Comparison of ENCODE assay signal across 1 cellular context in the genomic region with DNA sequence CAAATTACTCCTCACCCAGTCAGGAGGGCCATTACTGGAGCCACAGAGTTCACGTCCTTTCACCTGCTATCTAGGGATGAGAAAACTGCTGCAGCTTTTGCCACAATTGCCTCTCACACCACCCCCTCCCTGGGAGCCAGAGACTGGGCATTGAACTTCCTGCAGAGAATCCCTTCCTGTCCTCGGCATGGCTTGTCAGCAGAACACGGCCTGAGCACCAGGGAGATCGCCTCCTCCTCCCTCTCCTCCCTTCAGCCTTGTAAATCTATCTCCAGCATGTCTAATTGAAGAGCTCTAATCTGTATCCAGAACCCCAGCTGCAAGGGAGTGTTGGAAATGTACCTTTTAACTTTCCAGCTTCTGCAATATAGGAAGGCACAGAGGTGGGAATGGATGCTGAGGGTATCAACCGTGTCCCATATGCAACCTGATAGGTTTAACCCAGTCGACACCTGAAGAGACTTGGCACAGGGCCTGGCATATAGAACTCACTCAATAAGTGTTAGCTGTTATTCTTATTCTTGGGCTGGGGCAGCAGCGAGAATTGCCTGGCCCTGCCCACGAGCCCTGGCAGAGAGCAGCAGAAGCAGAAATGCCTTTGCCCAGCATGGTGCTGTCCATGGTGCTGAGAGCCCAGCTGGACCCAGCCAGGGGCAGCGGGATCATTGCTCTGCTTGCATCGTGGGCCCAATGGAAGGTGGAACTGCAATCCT.
TF ChIP-seq lines count a peak whose summit lies in the region.

No MANE protein-coding gene starts in this region.

TF ChIP-seq in HepG2, 621 proteins besides CTCF, POLR2A, EP300 and RAD21 (continued from another document and continues in another):
- TF ChIP-seq KAT8 (CRISPR knock-in tag; IDR thresholded peaks at IDR 0.05) (peak; percentile 57), NKX3-1 (CRISPR knock-in tag; IDR thresholded peaks at IDR 0.05) (peak; percentile 97), ARNT (IDR thresholded peaks at IDR 0.05) (no peak), ZNF230 (CRISPR knock-in tag; IDR thresholded peaks at IDR 0.05) (peak; percentile 65; the same call in 1 of the 2 replicates), MEIS2 (CRISPR knock-in tag; IDR thresholded peaks at IDR 0.05) (peak; percentile 94), CEBPB (IDR thresholded peaks at IDR 0.05; ENCODE audit: borderline replicate concordance, low read depth, low read length) (no peak), NFYC (CRISPR knock-in tag; IDR thresholded peaks at IDR 0.05) (no peak), ZNF652 (CRISPR knock-in tag; IDR thresholded peaks at IDR 0.05; ENCODE audit: borderline replicate concordance, low read depth) (no peak), HMG20B (CRISPR knock-in tag; conservative IDR thresholded peaks at IDR 0.05) (0 out of 2 replicates have a peak, but pooled peaks have one; percentile 63), MIXL1 (CRISPR knock-in tag; IDR thresholded peaks at IDR 0.05) (peak; percentile 74), MEF2D (CRISPR knock-in tag; IDR thresholded peaks at IDR 0.05) (peak; percentile 48; the same call in 1 of the 2 replicates), ZNF678 (CRISPR knock-in tag; IDR thresholded peaks at IDR 0.05) (0 out of 2 replicates have a peak, but pooled peaks have one; percentile 54), ZNF460 (CRISPR knock-in tag; IDR thresholded peaks at IDR 0.05; ENCODE audit: borderline replicate concordance) (no peak), GABPA (IDR thresholded peaks at IDR 0.05; ENCODE audit: low read depth, low read length) (no peak), GABPA (CRISPR knock-in tag; IDR thresholded peaks at IDR 0.05; ENCODE audit: low read depth) (no peak), TCF12 (IDR thresholded peaks at IDR 0.05) (no peak), TCF12 (CRISPR knock-in tag; IDR thresholded peaks at IDR 0.05) (peak; percentile 31; the same call in 1 of the 2 replicates), ZSCAN30 (CRISPR knock-in tag; IDR thresholded peaks at IDR 0.05) (0 out of 2 replicates have a peak, but pooled peaks have one; percentile 46), SRSF1 (optimal IDR thresholded peaks at IDR 0.05; ENCODE audit: low read depth, low read length) (no peak), MAZ (IDR thresholded peaks at IDR 0.05; ENCODE audit: borderline replicate concordance, low read depth, low read length) (no peak), MAZ (CRISPR knock-in tag; IDR thresholded peaks at IDR 0.05; ENCODE audit: low read depth) (0 out of 2 replicates have a peak, but pooled peaks have one; percentile 52), SNAPC2 (CRISPR knock-in tag; IDR thresholded peaks at IDR 0.05) (no peak), SIN3A (IDR thresholded peaks at IDR 0.05; ENCODE audit: borderline replicate concordance, low read depth, low read length) (peak; percentile 35; the same call in 1 of the 2 replicates), ZBTB7B (CRISPR knock-in tag; IDR thresholded peaks at IDR 0.05) (0 out of 2 replicates have a peak, but pooled peaks have one; percentile 46), NCOA5 (CRISPR knock-in tag; IDR thresholded peaks at IDR 0.05) (no peak), ZBTB20 (CRISPR knock-in tag; IDR thresholded peaks at IDR 0.05; ENCODE audit: borderline replicate concordance, low read depth) (peak; percentile 62; the same call in 1 of the 2 replicates), KLF15 (CRISPR knock-in tag; IDR thresholded peaks at IDR 0.05; ENCODE audit: borderline replicate concordance) (peak; percentile 94), JDP2 (CRISPR knock-in tag; IDR thresholded peaks at IDR 0.05; ENCODE audit: borderline replicate concordance) (no peak; the same call in 1 of the 2 replicates), ZNF446 (CRISPR knock-in tag; IDR thresholded peaks at IDR 0.05) (peak; percentile 77; the same call in 1 of the 2 replicates), ZNF564 (CRISPR knock-in tag; IDR thresholded peaks at IDR 0.05) (peak; percentile 66; the same call in 1 of the 2 replicates), ZNF326 (CRISPR knock-in tag; IDR thresholded peaks at IDR 0.05; ENCODE audit: borderline replicate concordance) (no peak), TOPORS (CRISPR knock-in tag; IDR thresholded peaks at IDR 0.05) (peak; percentile 63; the same call in 1 of the 2 replicates), ZNF296 (CRISPR knock-in tag; conservative IDR thresholded peaks at IDR 0.05) (peak; percentile 64; the same call in 1 of the 2 replicates), ZNF589 (CRISPR knock-in tag; conservative IDR thresholded peaks at IDR 0.05) (peak; percentile 65; the same call in 1 of the 2 replicates), ZNF24 (IDR thresholded peaks at IDR 0.05) (no peak), NCOA2 (CRISPR knock-in tag; IDR thresholded peaks at IDR 0.05) (peak; percentile 62; the same call in 1 of the 2 replicates), WIZ (CRISPR knock-in tag; IDR thresholded peaks at IDR 0.05) (peak; percentile 98)
- TF ChIP-seq, protein P1, sequence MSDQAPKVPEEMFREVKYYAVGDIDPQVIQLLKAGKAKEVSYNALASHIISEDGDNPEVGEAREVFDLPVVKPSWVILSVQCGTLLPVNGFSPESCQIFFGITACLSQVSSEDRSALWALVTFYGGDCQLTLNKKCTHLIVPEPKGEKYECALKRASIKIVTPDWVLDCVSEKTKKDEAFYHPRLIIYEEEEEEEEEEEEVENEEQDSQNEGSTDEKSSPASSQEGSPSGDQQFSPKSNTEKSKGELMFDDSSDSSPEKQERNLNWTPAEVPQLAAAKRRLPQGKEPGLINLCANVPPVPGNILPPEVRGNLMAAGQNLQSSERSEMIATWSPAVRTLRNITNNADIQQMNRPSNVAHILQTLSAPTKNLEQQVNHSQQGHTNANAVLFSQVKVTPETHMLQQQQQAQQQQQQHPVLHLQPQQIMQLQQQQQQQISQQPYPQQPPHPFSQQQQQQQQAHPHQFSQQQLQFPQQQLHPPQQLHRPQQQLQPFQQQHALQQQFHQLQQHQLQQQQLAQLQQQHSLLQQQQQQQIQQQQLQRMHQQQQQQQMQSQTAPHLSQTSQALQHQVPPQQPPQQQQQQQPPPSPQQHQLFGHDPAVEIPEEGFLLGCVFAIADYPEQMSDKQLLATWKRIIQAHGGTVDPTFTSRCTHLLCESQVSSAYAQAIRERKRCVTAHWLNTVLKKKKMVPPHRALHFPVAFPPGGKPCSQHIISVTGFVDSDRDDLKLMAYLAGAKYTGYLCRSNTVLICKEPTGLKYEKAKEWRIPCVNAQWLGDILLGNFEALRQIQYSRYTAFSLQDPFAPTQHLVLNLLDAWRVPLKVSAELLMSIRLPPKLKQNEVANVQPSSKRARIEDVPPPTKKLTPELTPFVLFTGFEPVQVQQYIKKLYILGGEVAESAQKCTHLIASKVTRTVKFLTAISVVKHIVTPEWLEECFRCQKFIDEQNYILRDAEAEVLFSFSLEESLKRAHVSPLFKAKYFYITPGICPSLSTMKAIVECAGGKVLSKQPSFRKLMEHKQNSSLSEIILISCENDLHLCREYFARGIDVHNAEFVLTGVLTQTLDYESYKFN (CRISPR knock-in tag; conservative IDR thresholded peaks at IDR 0.05), result no peak
- TF ChIP-seq, protein P2, sequence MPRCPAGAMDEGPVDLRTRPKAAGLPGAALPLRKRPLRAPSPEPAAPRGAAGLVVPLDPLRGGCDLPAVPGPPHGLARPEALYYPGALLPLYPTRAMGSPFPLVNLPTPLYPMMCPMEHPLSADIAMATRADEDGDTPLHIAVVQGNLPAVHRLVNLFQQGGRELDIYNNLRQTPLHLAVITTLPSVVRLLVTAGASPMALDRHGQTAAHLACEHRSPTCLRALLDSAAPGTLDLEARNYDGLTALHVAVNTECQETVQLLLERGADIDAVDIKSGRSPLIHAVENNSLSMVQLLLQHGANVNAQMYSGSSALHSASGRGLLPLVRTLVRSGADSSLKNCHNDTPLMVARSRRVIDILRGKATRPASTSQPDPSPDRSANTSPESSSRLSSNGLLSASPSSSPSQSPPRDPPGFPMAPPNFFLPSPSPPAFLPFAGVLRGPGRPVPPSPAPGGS (CRISPR knock-in tag; IDR thresholded peaks at IDR 0.05), result no peak; the same call in 1 of the 2 replicates
- TF ChIP-seq, protein P3, sequence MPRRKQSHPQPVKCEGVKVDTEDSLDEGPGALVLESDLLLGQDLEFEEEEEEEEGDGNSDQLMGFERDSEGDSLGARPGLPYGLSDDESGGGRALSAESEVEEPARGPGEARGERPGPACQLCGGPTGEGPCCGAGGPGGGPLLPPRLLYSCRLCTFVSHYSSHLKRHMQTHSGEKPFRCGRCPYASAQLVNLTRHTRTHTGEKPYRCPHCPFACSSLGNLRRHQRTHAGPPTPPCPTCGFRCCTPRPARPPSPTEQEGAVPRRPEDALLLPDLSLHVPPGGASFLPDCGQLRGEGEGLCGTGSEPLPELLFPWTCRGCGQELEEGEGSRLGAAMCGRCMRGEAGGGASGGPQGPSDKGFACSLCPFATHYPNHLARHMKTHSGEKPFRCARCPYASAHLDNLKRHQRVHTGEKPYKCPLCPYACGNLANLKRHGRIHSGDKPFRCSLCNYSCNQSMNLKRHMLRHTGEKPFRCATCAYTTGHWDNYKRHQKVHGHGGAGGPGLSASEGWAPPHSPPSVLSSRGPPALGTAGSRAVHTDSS (CRISPR knock-in tag; conservative IDR thresholded peaks at IDR 0.05), result no peak
- TF ChIP-seq, protein P4, sequence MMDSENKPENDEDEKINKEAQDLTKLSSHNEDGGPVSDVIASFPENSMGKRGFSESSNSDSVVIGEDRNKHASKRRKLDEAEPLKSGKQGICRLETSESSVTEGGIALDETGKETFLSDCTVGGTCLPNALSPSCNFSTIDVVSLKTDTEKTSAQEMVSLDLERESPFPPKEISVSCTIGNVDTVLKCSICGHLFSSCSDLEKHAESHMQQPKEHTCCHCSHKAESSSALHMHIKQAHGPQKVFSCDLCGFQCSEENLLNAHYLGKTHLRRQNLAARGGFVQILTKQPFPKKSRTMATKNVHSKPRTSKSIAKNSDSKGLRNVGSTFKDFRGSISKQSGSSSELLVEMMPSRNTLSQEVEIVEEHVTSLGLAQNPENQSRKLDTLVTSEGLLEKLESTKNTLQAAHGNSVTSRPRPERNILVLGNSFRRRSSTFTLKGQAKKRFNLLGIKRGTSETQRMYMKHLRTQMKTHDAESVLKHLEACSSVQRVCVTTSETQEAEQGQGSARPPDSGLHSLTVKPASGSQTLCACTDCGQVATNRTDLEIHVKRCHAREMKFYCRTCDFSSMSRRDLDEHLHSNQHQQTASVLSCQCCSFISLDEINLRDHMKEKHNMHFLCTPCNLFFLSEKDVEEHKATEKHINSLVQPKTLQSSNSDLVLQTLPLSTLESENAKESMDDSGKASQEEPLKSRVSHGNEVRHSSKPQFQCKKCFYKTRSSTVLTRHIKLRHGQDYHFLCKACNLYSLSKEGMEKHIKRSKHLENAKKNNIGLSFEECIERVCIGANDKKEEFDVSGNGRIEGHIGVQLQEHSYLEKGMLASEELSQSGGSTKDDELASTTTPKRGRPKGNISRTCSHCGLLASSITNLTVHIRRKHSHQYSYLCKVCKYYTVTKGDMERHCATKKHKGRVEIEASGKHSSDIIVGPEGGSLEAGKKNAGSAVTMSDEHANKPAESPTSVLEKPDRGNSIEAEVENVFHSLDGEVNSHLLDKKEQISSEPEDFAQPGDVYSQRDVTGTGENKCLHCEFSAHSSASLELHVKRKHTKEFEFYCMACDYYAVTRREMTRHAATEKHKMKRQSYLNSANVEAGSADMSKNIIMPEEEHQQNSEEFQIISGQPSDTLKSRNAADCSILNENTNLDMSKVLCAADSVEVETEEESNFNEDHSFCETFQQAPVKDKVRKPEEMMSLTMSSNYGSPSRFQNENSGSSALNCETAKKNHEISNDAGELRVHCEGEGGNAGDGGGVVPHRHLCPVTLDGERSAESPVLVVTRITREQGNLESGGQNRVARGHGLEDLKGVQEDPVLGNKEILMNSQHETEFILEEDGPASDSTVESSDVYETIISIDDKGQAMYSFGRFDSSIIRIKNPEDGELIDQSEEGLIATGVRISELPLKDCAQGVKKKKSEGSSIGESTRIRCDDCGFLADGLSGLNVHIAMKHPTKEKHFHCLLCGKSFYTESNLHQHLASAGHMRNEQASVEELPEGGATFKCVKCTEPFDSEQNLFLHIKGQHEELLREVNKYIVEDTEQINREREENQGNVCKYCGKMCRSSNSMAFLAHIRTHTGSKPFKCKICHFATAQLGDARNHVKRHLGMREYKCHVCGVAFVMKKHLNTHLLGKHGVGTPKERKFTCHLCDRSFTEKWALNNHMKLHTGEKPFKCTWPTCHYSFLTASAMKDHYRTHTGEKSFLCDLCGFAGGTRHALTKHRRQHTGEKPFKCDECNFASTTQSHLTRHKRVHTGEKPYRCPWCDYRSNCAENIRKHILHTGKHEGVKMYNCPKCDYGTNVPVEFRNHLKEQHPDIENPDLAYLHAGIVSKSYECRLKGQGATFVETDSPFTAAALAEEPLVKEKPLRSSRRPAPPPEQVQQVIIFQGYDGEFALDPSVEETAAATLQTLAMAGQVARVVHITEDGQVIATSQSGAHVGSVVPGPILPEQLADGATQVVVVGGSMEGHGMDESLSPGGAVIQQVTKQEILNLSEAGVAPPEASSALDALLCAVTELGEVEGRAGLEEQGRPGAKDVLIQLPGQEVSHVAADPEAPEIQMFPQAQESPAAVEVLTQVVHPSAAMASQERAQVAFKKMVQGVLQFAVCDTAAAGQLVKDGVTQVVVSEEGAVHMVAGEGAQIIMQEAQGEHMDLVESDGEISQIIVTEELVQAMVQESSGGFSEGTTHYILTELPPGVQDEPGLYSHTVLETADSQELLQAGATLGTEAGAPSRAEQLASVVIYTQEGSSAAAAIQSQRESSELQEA (CRISPR knock-in tag; IDR thresholded peaks at IDR 0.05; ENCODE audit: not compliant biosample characterization), result no peak
- TF ChIP-seq, protein P5, sequence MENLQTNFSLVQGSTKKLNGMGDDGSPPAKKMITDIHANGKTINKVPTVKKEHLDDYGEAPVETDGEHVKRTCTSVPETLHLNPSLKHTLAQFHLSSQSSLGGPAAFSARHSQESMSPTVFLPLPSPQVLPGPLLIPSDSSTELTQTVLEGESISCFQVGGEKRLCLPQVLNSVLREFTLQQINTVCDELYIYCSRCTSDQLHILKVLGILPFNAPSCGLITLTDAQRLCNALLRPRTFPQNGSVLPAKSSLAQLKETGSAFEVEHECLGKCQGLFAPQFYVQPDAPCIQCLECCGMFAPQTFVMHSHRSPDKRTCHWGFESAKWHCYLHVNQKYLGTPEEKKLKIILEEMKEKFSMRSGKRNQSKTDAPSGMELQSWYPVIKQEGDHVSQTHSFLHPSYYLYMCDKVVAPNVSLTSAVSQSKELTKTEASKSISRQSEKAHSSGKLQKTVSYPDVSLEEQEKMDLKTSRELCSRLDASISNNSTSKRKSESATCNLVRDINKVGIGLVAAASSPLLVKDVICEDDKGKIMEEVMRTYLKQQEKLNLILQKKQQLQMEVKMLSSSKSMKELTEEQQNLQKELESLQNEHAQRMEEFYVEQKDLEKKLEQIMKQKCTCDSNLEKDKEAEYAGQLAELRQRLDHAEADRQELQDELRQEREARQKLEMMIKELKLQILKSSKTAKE (CRISPR knock-in tag; IDR thresholded peaks at IDR 0.05; ENCODE audit: borderline replicate concordance), result no peak
- TF ChIP-seq, protein P6, sequence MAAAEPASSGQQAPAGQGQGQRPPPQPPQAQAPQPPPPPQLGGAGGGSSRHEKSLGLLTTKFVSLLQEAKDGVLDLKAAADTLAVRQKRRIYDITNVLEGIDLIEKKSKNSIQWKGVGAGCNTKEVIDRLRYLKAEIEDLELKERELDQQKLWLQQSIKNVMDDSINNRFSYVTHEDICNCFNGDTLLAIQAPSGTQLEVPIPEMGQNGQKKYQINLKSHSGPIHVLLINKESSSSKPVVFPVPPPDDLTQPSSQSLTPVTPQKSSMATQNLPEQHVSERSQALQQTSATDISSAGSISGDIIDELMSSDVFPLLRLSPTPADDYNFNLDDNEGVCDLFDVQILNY (CRISPR knock-in tag; conservative IDR thresholded peaks at IDR 0.05), result peak; percentile 68; the same call in 1 of the 2 replicates
